Comparison of ENCODE assay signal across 8 cellular contexts in genomic region chr2:98608118-98608961, GRCh38. TPM values are rescaled to one million over a fixed set of nuclear protein-coding genes. Genes with fewer than 3 reads are reported as not detected.
DNase-seq lines count a peak whose midpoint lies in the region; ATAC-seq and TF ChIP-seq lines count a peak whose summit lies in the region.

COA5 (minus strand) TSS chr2:98608512; CDS start chr2:98608405, 107 bp downstream.
UNC50 (plus strand) TSS chr2:98608589; CDS start chr2:98609760, 1,171 bp downstream.

- DNase-seq in EH (ENCODE audit: low read depth) (peak; percentile 89), H4 (ENCODE audit: low spot score) (peak; percentile 82), LoVo (ENCODE audit: low spot score) (peak; percentile 89), RWPE1 (ENCODE audit: low spot score) (peak; percentile 92), fibroblast of peridontal ligament (ENCODE audit: extremely low read depth) (peak; percentile 86), natural killer cell (peak; percentile 91)
- DNase-seq in stimulated activated naive CD4-positive, alpha-beta T cell (lab: John Stamatoyannopoulos, UW) = peak; percentile 76 to 88 (median 83)

- peak within 1 kb of the TSS; percentile 81 for H3K27ac ChIP-seq in RWPE1

- CTCF ChIA-PET in RWPE1 (lab: Yijun Ruan, JAX) = interaction anchor here (0.5 kb wide), 1 partner anchor 129 kb away, joined by 3 read pairs; no protein-coding TSS in a partner anchor

- peak within 1 kb of the TSS; percentile 91 for H3K4me3 Mint-ChIP-seq in activated T-helper 17 cell treated with anti-CD3 and anti-CD28 coated beads, Interleukin-2, amount 50 U/mL, for 72 hours
- peak within 1 kb of the TSS; percentile 97 for H3K4me3 Mint-ChIP-seq in natural killer cell

- H3K9me3 Mint-ChIP-seq in activated T-helper 17 cell treated with anti-CD3 and anti-CD28 coated beads, Interleukin-2, amount 50 U/mL, for 72 hours = no peaks in the 10 kb centered on the region
- H3K9me3 Mint-ChIP-seq in natural killer cell = no peaks in the 10 kb centered on the region

- peaks cover 47% of the 10 kb centered on the region for H3K4me1 Mint-ChIP-seq in activated T-helper 17 cell treated with anti-CD3 and anti-CD28 coated beads, Interleukin-2, amount 50 U/mL, for 72 hours
- peaks cover 67 to 72% of the 10 kb centered on the region in 2 donors for H3K4me1 Mint-ChIP-seq in natural killer cell

- H3K36me3 Mint-ChIP-seq in activated T-helper 17 cell treated with anti-CD3 and anti-CD28 coated beads, Interleukin-2, amount 50 U/mL, for 72 hours (ENCODE audit: low read depth) = peaks cover 72% of the 10 kb centered on the region
- peaks cover 4% of the 10 kb centered on the region for H3K36me3 Mint-ChIP-seq in natural killer cell

- POLR2A ChIA-PET in RWPE1 (lab: Yijun Ruan, JAX; ENCODE audit: low non-redundant PET) = no interaction called here

- peak; percentile 95 for ATAC-seq in activated T-helper 17 cell treated with anti-CD3 and anti-CD28 coated beads, Interleukin-2, amount 50 U/mL, for 72 hours (replicated peaks)
- ATAC-seq in natural killer cell = peak; percentile 89 to 95 (median 93)

- peak within 1 kb of the TSS; percentile 94 for H3K27ac Mint-ChIP-seq in activated T-helper 17 cell treated with anti-CD3 and anti-CD28 coated beads, Interleukin-2, amount 50 U/mL, for 72 hours
- peak within 1 kb of the TSS; percentile 88 to 97 for H3K27ac Mint-ChIP-seq in natural killer cell

- TF ChIP-seq CTCF in RWPE1 (conservative IDR thresholded peaks at IDR 0.05; ENCODE audit: low read depth) (no peak), natural killer cell (IDR thresholded peaks at IDR 0.05) (no peak)

- H3K27me3 Mint-ChIP-seq in activated T-helper 17 cell treated with anti-CD3 and anti-CD28 coated beads, Interleukin-2, amount 50 U/mL, for 72 hours = no peaks in the 10 kb centered on the region
- H3K27me3 Mint-ChIP-seq in natural killer cell (ENCODE audit: low read depth in 2 of 2) = no peaks in the 10 kb centered on the region

- intact Hi-C loops in natural killer cell (cut with micrococcal nuclease) = loop anchor here (1.0 kb wide), 1 partner anchor 26 kb away; no protein-coding TSS in a partner anchor

RNA-seq across cellular contexts. Expression of gene COA5, which starts in this region (rescaled TPM):
- 28.0 and 29.8 TPM in 2 replicates for total RNA-seq in H4 (2014; rRNA removed; shearing (Covaris generic))
- 10 to 100 TPM; 22.9 to 25.2 TPM for total RNA-seq in activated T-helper 17 cell treated with anti-CD3 and anti-CD28 coated beads, Interleukin-2, amount 50 U/mL, for 72 hours
- 10 to 100 TPM; 27.4 to 39.6 (median 36.1) TPM for total RNA-seq in natural killer cell

RNA-seq across cellular contexts. Expression of gene UNC50, which starts in this region (rescaled TPM):
- 68.5 and 78.7 TPM in 2 replicates for total RNA-seq in H4 (2014; rRNA removed; shearing (Covaris generic))
- 10 to 100 TPM; 19.5 to 26.0 TPM for total RNA-seq in activated T-helper 17 cell treated with anti-CD3 and anti-CD28 coated beads, Interleukin-2, amount 50 U/mL, for 72 hours
- 10 to 100 TPM; 30.8 to 40.5 (median 32.1) TPM for total RNA-seq in natural killer cell

Comparison
In these comparisons a context has a peak if more than half of its experiments do, and no peak if none do; other contexts are left out.
1. Peak in every context shown above with its lines: DNase-seq, ATAC-seq and H3K27ac ChIP-seq.